8 cellular contexts compared by ENCODE assay signal in genomic region chr19:18541992-18542935, GRCh38. TPM values are rescaled to one million over a fixed set of nuclear protein-coding genes. Genes with fewer than 3 reads are reported as not detected.
DNase-seq lines count a peak whose midpoint lies in the region; ATAC-seq lines count a peak whose summit lies in the region.

No MANE protein-coding gene starts in this region.

- H3K36me3 Mint-ChIP-seq in activated T-cell treated with anti-CD3 and anti-CD28 coated beads, Interleukin-2, amount 50 U/mL, for 4 hours (ENCODE audit: insufficient read depth): peaks cover 4% of the 10 kb centered on the region
- H3K36me3 Mint-ChIP-seq in activated naive CD8-positive, alpha-beta T cell treated with anti-CD3 and anti-CD28 coated beads, Interleukin-2, amount 10 ng/mL, durations not matched to agents 7 days and 5 days: peaks cover 5% of the 10 kb centered on the region
- H3K36me3 Mint-ChIP-seq in immature natural killer cell: no peaks in the 10 kb centered on the region

- no peak for DNase-seq in activated T-cell treated with anti-CD3 and anti-CD28 coated beads, Interleukin-2, amount 50 U/mL, for 4 hours
- DNase-seq in activated T-cell treated with anti-CD3 and anti-CD28 coated beads, Interleukin-2, amount 50 U/mL, for 1 hour: no peak
- peak; percentile 44 for DNase-seq in activated naive CD8-positive, alpha-beta T cell treated with anti-CD3 and anti-CD28 coated beads, Interleukin-2, amount 10 ng/mL, durations not matched to agents 7 days and 5 days
- DNase-seq in immature natural killer cell (no peak), SK-N-DZ (ENCODE audit: low spot score) (no peak)

- POLR2A ChIA-PET in activated naive CD8-positive, alpha-beta T cell treated with anti-CD3 and anti-CD28 coated beads, Interleukin-2, amount 10 ng/mL, durations not matched to agents 7 days and 5 days (lab: Charles Lee): interaction anchor here (0.6 to 2.8 kb wide), 7 partner anchors 8 to 46 kb away, joined by 3 to 30 read pairs (median 3); partner anchors contain the start of genes ELL, KXD1 and REX1BD

- peak overlapping the region; percentile 86 for H3K4me3 Mint-ChIP-seq in activated T-cell treated with anti-CD3 and anti-CD28 coated beads, Interleukin-2, amount 50 U/mL, for 4 hours
- H3K4me3 Mint-ChIP-seq in activated naive CD8-positive, alpha-beta T cell treated with anti-CD3 and anti-CD28 coated beads, Interleukin-2, amount 10 ng/mL, durations not matched to agents 7 days and 5 days: peak overlapping the region; percentile 95
- peak overlapping the region; percentile 84 to 88 (median 86) for H3K4me3 Mint-ChIP-seq in immature natural killer cell

- peaks cover 17% of the 10 kb centered on the region for H3K4me1 Mint-ChIP-seq in activated T-cell treated with anti-CD3 and anti-CD28 coated beads, Interleukin-2, amount 50 U/mL, for 4 hours (ENCODE audit: low read depth)
- H3K4me1 Mint-ChIP-seq in activated naive CD8-positive, alpha-beta T cell treated with anti-CD3 and anti-CD28 coated beads, Interleukin-2, amount 10 ng/mL, durations not matched to agents 7 days and 5 days: peaks cover 10% of the 10 kb centered on the region
- H3K4me1 Mint-ChIP-seq in immature natural killer cell: peaks cover 21 to 30% of the 10 kb centered on the region in 2 donors

- H3K27ac ChIP-seq in temporal lobe (ENCODE audit: low read depth, low read length): peak overlapping the region; percentile 65

- ATAC-seq in activated T-cell treated with anti-CD3 and anti-CD28 coated beads, Interleukin-2, amount 50 U/mL, for 4 hours: peak in 1 of 2 donors; percentile 1
- no peak for ATAC-seq in activated naive CD8-positive, alpha-beta T cell treated with anti-CD3 and anti-CD28 coated beads, Interleukin-2, amount 10 ng/mL, durations not matched to agents 7 days and 5 days (ENCODE audit: low read depth)
- no peak for ATAC-seq in GM18520 (IDR thresholded peaks at IDR 0.05; ENCODE audit: unreplicated experiment)
- no peak for ATAC-seq in GM19328 (IDR thresholded peaks at IDR 0.05; ENCODE audit: unreplicated experiment)

- peak overlapping the region; percentile 95 for H3K27ac Mint-ChIP-seq in activated naive CD8-positive, alpha-beta T cell treated with anti-CD3 and anti-CD28 coated beads, Interleukin-2, amount 10 ng/mL, durations not matched to agents 7 days and 5 days
- peak overlapping the region; percentile 76 to 94 (median 89) for H3K27ac Mint-ChIP-seq in immature natural killer cell

- H3K27me3 Mint-ChIP-seq in activated T-cell treated with anti-CD3 and anti-CD28 coated beads, Interleukin-2, amount 50 U/mL, for 4 hours (ENCODE audit: low read depth): no peaks in the 10 kb centered on the region
- no peaks in the 10 kb centered on the region for H3K27me3 Mint-ChIP-seq in activated naive CD8-positive, alpha-beta T cell treated with anti-CD3 and anti-CD28 coated beads, Interleukin-2, amount 10 ng/mL, durations not matched to agents 7 days and 5 days
- peaks cover 0 to 9% (median 0%) of the 10 kb centered on the region in 3 donors for H3K27me3 Mint-ChIP-seq in immature natural killer cell (ENCODE audit: low read depth in 3 of 3)

- H3K9me3 Mint-ChIP-seq in activated T-cell treated with anti-CD3 and anti-CD28 coated beads, Interleukin-2, amount 50 U/mL, for 4 hours: no peaks in the 10 kb centered on the region
- no peaks in the 10 kb centered on the region for H3K9me3 Mint-ChIP-seq in activated naive CD8-positive, alpha-beta T cell treated with anti-CD3 and anti-CD28 coated beads, Interleukin-2, amount 10 ng/mL, durations not matched to agents 7 days and 5 days
- H3K9me3 Mint-ChIP-seq in immature natural killer cell: no peaks in the 10 kb centered on the region

RNA-seq across cellular contexts. Expression of gene FKBP8, which starts 1.1 kb away (rescaled TPM):
- total RNA-seq in activated T-cell treated with anti-CD3 and anti-CD28 coated beads, Interleukin-2, amount 50 U/mL, for 4 hours: 100 to 1,000 TPM; 155 to 163 (median 155) TPM
- 100 to 1,000 TPM; 261 to 275 TPM for total RNA-seq in activated naive CD8-positive, alpha-beta T cell treated with anti-CD3 and anti-CD28 coated beads, Interleukin-2, amount 10 ng/mL, durations not matched to agents 7 days and 5 days
- polyA plus RNA-seq in immature natural killer cell: 100 to 1,000 TPM in 1 of 3 donors, 10 to 100 TPM in 2; 85.7 to 137 (median 94.5) TPM
- 114 TPM for total RNA-seq in temporal lobe
- 250 and 297 TPM in 2 replicates for polyA plus RNA-seq in SK-N-DZ (2014; cell fraction: cytosol; rRNA removed)
- 155 and 232 TPM in 2 replicates for polyA plus RNA-seq in SK-N-DZ (2014; cell fraction: nucleus; rRNA removed)

RNA-seq across cellular contexts. Expression of gene KXD1, which starts 15.4 kb away (rescaled TPM):
- 100 to 1,000 TPM; 112 to 129 (median 126) TPM for total RNA-seq in activated T-cell treated with anti-CD3 and anti-CD28 coated beads, Interleukin-2, amount 50 U/mL, for 4 hours
- 100 to 1,000 TPM in 1 of 2 experiments, 10 to 100 TPM in 1; 96.7 to 105 TPM for total RNA-seq in activated naive CD8-positive, alpha-beta T cell treated with anti-CD3 and anti-CD28 coated beads, Interleukin-2, amount 10 ng/mL, durations not matched to agents 7 days and 5 days
- polyA plus RNA-seq in immature natural killer cell: 100 to 1,000 TPM in 1 of 3 donors, 10 to 100 TPM in 2; 85.9 to 134 (median 93.0) TPM
- 20.9 TPM for total RNA-seq in temporal lobe
- polyA plus RNA-seq in SK-N-DZ (2014; cell fraction: cytosol; rRNA removed): 89.4 and 109 TPM in 2 replicates
- polyA plus RNA-seq in SK-N-DZ (2014; cell fraction: nucleus; rRNA removed): 75.4 and 103 TPM in 2 replicates

RNA-seq across cellular contexts. Expression of gene ELL, which starts 20.4 kb away (rescaled TPM):
- total RNA-seq in activated T-cell treated with anti-CD3 and anti-CD28 coated beads, Interleukin-2, amount 50 U/mL, for 4 hours: 10 to 100 TPM; 25.6 to 32.5 (median 28.8) TPM
- 10 to 100 TPM; 28.5 to 31.2 TPM for total RNA-seq in activated naive CD8-positive, alpha-beta T cell treated with anti-CD3 and anti-CD28 coated beads, Interleukin-2, amount 10 ng/mL, durations not matched to agents 7 days and 5 days
- polyA plus RNA-seq in immature natural killer cell: 10 to 100 TPM in 2 of 3 donors, 1 to 10 TPM in 1; 9.1 to 21.1 (median 11.1) TPM
- total RNA-seq in temporal lobe: 5.2 TPM
- 6.6 and 7.1 TPM in 2 replicates for polyA plus RNA-seq in SK-N-DZ (2014; cell fraction: cytosol; rRNA removed)
- polyA plus RNA-seq in SK-N-DZ (2014; cell fraction: nucleus; rRNA removed): 8.1 and 9.4 TPM in 2 replicates

RNA-seq across cellular contexts. Expression of gene UBA52, which starts 29.4 kb away (rescaled TPM):
- 1,000 to 10,000 TPM; 1,928 to 2,027 (median 1,945) TPM for total RNA-seq in activated T-cell treated with anti-CD3 and anti-CD28 coated beads, Interleukin-2, amount 50 U/mL, for 4 hours
- 1,000 to 10,000 TPM; 1,538 to 1,547 TPM for total RNA-seq in activated naive CD8-positive, alpha-beta T cell treated with anti-CD3 and anti-CD28 coated beads, Interleukin-2, amount 10 ng/mL, durations not matched to agents 7 days and 5 days
- 1,000 to 10,000 TPM in 1 of 3 donors, 100 to 1,000 TPM in 2; 613 to 1,093 (median 997) TPM for polyA plus RNA-seq in immature natural killer cell
- total RNA-seq in temporal lobe: 313 TPM
- 826 and 902 TPM in 2 replicates for polyA plus RNA-seq in SK-N-DZ (2014; cell fraction: cytosol; rRNA removed)
- polyA plus RNA-seq in SK-N-DZ (2014; cell fraction: nucleus; rRNA removed): 558 and 639 TPM in 2 replicates

RNA-seq across cellular contexts. Expression of gene REX1BD, which starts 46.3 kb away (rescaled TPM):
- total RNA-seq in activated T-cell treated with anti-CD3 and anti-CD28 coated beads, Interleukin-2, amount 50 U/mL, for 4 hours: 100 to 1,000 TPM in 2 of 3 donors, 10 to 100 TPM in 1; 99.7 to 139 (median 119) TPM
- 100 to 1,000 TPM; 105 to 109 TPM for total RNA-seq in activated naive CD8-positive, alpha-beta T cell treated with anti-CD3 and anti-CD28 coated beads, Interleukin-2, amount 10 ng/mL, durations not matched to agents 7 days and 5 days
- 100 to 1,000 TPM; 123 to 175 (median 146) TPM for polyA plus RNA-seq in immature natural killer cell
- 27.5 TPM for total RNA-seq in temporal lobe
- polyA plus RNA-seq in SK-N-DZ (2014; cell fraction: cytosol; rRNA removed): 112 and 138 TPM in 2 replicates
- 476 and 597 TPM in 2 replicates for polyA plus RNA-seq in SK-N-DZ (2014; cell fraction: nucleus; rRNA removed)
